11 cellular contexts compared by ENCODE assay signal in genomic region chr14:92459479-92460421, GRCh38. TPM values are rescaled to one million over a fixed set of nuclear protein-coding genes. Genes with fewer than 3 reads are reported as not detected.
DNase-seq lines count a peak whose midpoint lies in the region; ATAC-seq and TF ChIP-seq lines count a peak whose summit lies in the region.
"Had no signal": no experiment of that assay in that cellular context is flagged by ENCODE, and none has a peak within 500 bp of the region (broad histone marks: within the 10 kb centered on the region; RNA-seq: fewer than 3 reads in every experiment).

No MANE protein-coding gene starts in this region.

- H3K4me3 ChIP-seq in GM12864 (ENCODE audit: low read depth, low read length), result no peak overlapping the region
- H3K4me3 ChIP-seq in heart right ventricle, result peak overlapping the region in 6 of 10 donors; percentile 9 to 45 (median 34)

- no peaks in the 10 kb centered on the region for H3K36me3 ChIP-seq in heart right ventricle

- H3K4me1 ChIP-seq in heart right ventricle, result peaks cover 11 to 59% (median 46%) of the 10 kb centered on the region in 9 donors

- 55 to 63% methylated on average over 23 of the region's 23 CpGs for WGBS in heart right ventricle, 2 donors

- TF ChIP-seq CTCF in GM12864 (IDR thresholded peaks at IDR 0.05; ENCODE audit: low read depth, low read length, missing control alignments) (peak; percentile 40), heart right ventricle (IDR thresholded peaks at IDR 0.05) (peak in 6 of 9 donors; percentile 4 to 35 (median 11))

- intact Hi-C loops in heart right ventricle (cut with DNase I) (loop anchor here in 9 of 10 donors (2.0 to 10.0 kb wide), 14 partner anchors 53 to 332 kb away; partner anchors contain the start of gene RIN3 (in 3 of the 9)), posterior vena cava (cut with DNase I) (loop anchor here in 1 of 2 donors (10.0 kb wide), 1 partner anchor 215 kb away; no protein-coding TSS in a partner anchor)

- DNase-seq in GM12864 (ENCODE audit: low read depth) (no peak), RPMI7951 (ENCODE audit: low read depth) (peak; percentile 9), heart right ventricle (peak; percentile 42 to 80), posterior vena cava (ENCODE audit: low spot score) (peak; percentile 75), cerebellar nuclear complex (lab: John Stamatoyannopoulos, UW) (no peak), NCI-H2081 treated with DMSO at 0.1 percent for 48 hours (lab: John Stamatoyannopoulos, UW) (no peak)
- no peak for DNase-seq in effector CD8-positive, alpha-beta T cell (lab: John Stamatoyannopoulos, UW)
- DNase-seq: activated CD4-positive, CD25-positive, alpha-beta regulatory T cell treated with anti-CD3 and anti-CD28 coated beads, Interleukin-2, amount 50 U/mL, for 72 hours; activated naive CD8-positive, alpha-beta T cell treated with anti-CD3 and anti-CD28 coated beads for 36 hours had no signal

- peaks cover 0 to 7% (median 0%) of the 10 kb centered on the region in 7 donors for H3K27me3 ChIP-seq in heart right ventricle

- ATAC-seq in heart right ventricle, result peak; percentile 66 to 86 (median 82)
- no peak for ATAC-seq in GM21390 (IDR thresholded peaks at IDR 0.05; ENCODE audit: unreplicated experiment)

- H3K27ac ChIP-seq in heart right ventricle, result peak overlapping the region; percentile 69 to 94 (median 86)
- H3K27ac ChIP-seq: RWPE1 had no signal

- peaks cover 0 to 4% (median 0%) of the 10 kb centered on the region in 11 donors for H3K9me3 ChIP-seq in heart right ventricle

RNA-seq across cellular contexts. Expression of gene RIN3, which starts 53.8 kb away (rescaled TPM):
- total RNA-seq in RPMI7951 (2014; rRNA removed; shearing (Covaris generic)), result 3.8 and 6.4 TPM in 2 replicates
- total RNA-seq in heart right ventricle, result 10 to 100 TPM in 8 of 10 donors, 1 to 10 TPM in 2; 9.4 to 24.0 (median 12.7) TPM
- polyA plus RNA-seq in heart right ventricle, result 1 to 10 TPM; 7.2 to 9.0 TPM
- total RNA-seq in posterior vena cava, result 10 to 100 TPM; 30.9 to 34.0 TPM

Comparison
In these comparisons a context has a peak if more than half of its experiments do, and no peak if none do; other contexts are left out.
1. DNase-seq: peak in RPMI7951 (single experiment), heart right ventricle (2 of 2) and posterior vena cava (single experiment); none in GM12864 (single experiment), cerebellar nuclear complex (0 of 2), effector CD8-positive, alpha-beta T cell (single experiment) and NCI-H2081 treated with DMSO at 0.1 percent for 48 hours (single experiment).